14 cellular contexts compared by ENCODE assay signal in the genomic region with DNA sequence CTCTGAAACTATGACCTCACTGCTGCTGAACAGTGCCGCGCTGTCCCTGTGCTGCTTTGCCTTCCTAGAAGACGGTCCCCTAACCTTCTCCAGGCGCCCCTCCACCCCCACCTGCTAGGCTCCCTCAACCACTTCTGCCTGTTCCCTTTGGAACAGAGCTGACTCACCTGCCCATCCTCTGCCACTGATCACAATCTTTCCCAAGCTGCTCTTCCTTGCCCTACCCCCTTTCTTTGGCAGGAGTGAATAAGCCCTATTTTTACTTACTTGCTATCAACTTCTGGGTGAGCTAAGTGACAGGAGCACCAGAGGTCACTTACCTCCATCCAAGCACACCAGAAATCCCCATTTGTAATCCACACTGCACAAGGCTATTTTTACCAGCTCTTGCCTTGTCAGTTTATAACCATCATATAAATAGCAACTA.
DNase-seq lines count a peak whose midpoint lies in the region; ATAC-seq, FAIRE-seq and TF ChIP-seq lines count a peak whose summit lies in the region.
"Had no signal": no experiment of that assay in that cellular context is flagged by ENCODE, and none has a peak within 500 bp of the region (broad histone marks: within the 10 kb centered on the region; RNA-seq: fewer than 3 reads in every experiment).

No MANE protein-coding gene starts in this region.

- H3K36me3 ChIP-seq in Peyer's patch = peaks cover 0 to 53% (median 0%) of the 10 kb centered on the region in 3 donors
- H3K36me3 ChIP-seq in muscle layer of duodenum (ENCODE audit: control insufficient read depth in 1 of 2, insufficient read depth in 2 of 2, low read length in 2 of 2) = peaks cover 36 to 47% of the 10 kb centered on the region in 2 donors

- peak; percentile 82 for ATAC-seq in foreskin keratinocyte
- ATAC-seq in GM19351 (IDR thresholded peaks at IDR 0.05; ENCODE audit: unreplicated experiment) = no peak
- ATAC-seq in esophagus mucosa = no peak

- no peak overlapping the region for H3K4me3 ChIP-seq in Peyer's patch
- H3K4me3 ChIP-seq in muscle layer of duodenum (ENCODE audit: low read depth in 1 of 2, low read length in 2 of 2) = no peak overlapping the region
- H3K4me3 ChIP-seq: SK-N-MC had no signal

- no peaks in the 10 kb centered on the region for H3K27me3 ChIP-seq in Peyer's patch
- no peaks in the 10 kb centered on the region for H3K27me3 ChIP-seq in foreskin keratinocyte
- no peaks in the 10 kb centered on the region for H3K27me3 ChIP-seq in muscle layer of duodenum (ENCODE audit: low read depth, low read length)

- H3K4me1 ChIP-seq in Peyer's patch = peaks cover 0 to 42% (median 2%) of the 10 kb centered on the region in 4 donors
- peaks cover 5% of the 10 kb centered on the region for H3K4me1 ChIP-seq in foreskin keratinocyte
- peaks cover 4 to 20% of the 10 kb centered on the region in 2 donors for H3K4me1 ChIP-seq in muscle layer of duodenum (ENCODE audit: control insufficient read depth in 1 of 2, insufficient read depth in 2 of 2, low read length in 2 of 2)

- no peak for TF ChIP-seq CTCF in Peyer's patch (IDR thresholded peaks at IDR 0.05)
- no peak for TF ChIP-seq CTCF in foreskin keratinocyte (conservative IDR thresholded peaks at IDR 0.05)

- no peak for FAIRE-seq in urothelium cell line (lab: Jason Lieb, UNC)
- FAIRE-seq: GM19239, HTR-8/SVneo had no signal

- H3K9me3 ChIP-seq in Peyer's patch = no peaks in the 10 kb centered on the region
- no peaks in the 10 kb centered on the region for H3K9me3 ChIP-seq in muscle layer of duodenum (ENCODE audit: control insufficient read depth in 1 of 2, low read length in 2 of 2)

- TF ChIP-seq POLR2A in Peyer's patch (IDR thresholded peaks at IDR 0.05) = peak in 1 of 2 donors; percentile 25

- H3K27ac ChIP-seq in Peyer's patch (peak overlapping the region in 3 of 4 donors; percentile 47 to 86 (median 71)), foreskin keratinocyte (peak overlapping the region; percentile 17), muscle layer of duodenum (ENCODE audit: low read length) (peak overlapping the region; percentile 32)
- H3K27ac ChIP-seq: SK-N-MC had no signal

- DNase-seq in A172 (ENCODE audit: low spot score) (peak; percentile 45), Peyer's patch (peak in 2 of 3 donors; percentile 70 to 71), foreskin keratinocyte (peak in 1 of 2 donors; percentile 39), urothelium cell line (ENCODE audit: low spot score) (no peak)
- DNase-seq in activated naive CD4-positive, alpha-beta T cell (lab: John Stamatoyannopoulos, UW) = no peak
- DNase-seq: H9, NCI-H146, NCI-H82 had no signal

Comparison
In these comparisons a context has a peak if more than half of its experiments do, and no peak if none do; other contexts are left out.
1. DNase-seq: peak in A172 (single experiment) and Peyer's patch (2 of 3); none in urothelium cell line (single experiment) and activated naive CD4-positive, alpha-beta T cell (0 of 4).
2. H3K27ac ChIP-seq: peak in every context shown above with its lines; median percentile 71 in Peyer's patch; 32 in muscle layer of duodenum; 17 in foreskin keratinocyte.